19 cellular contexts compared by ENCODE assay signal in genomic region chr17:12422632-12423031, GRCh38.
DNase-seq lines count a peak whose midpoint lies in the region; ATAC-seq, FAIRE-seq and TF ChIP-seq lines count a peak whose summit lies in the region.
"Had no signal": no experiment of that assay in that cellular context is flagged by ENCODE, and none has a peak within 500 bp of the region (broad histone marks: within the 10 kb centered on the region; RNA-seq: fewer than 3 reads in every experiment).

No MANE protein-coding gene starts in this region.

- no peak for TF ChIP-seq CTCF in VCaP (conservative IDR thresholded peaks at IDR 0.05)
- no peak for TF ChIP-seq CTCF in kidney (IDR thresholded peaks at IDR 0.05; ENCODE audit: borderline replicate concordance, extremely low read depth, insufficient read depth)
- TF ChIP-seq CTCF in prostate gland (IDR thresholded peaks at IDR 0.05) = no peak

- H3K9me3 ChIP-seq in kidney (ENCODE audit: control insufficient read depth in 1 of 2, low read length in 2 of 2) (no peaks in the 10 kb centered on the region), prostate gland (no peaks in the 10 kb centered on the region)
- H3K9me3 ChIP-seq: ascending aorta had no signal

- H3K36me3 ChIP-seq in kidney (ENCODE audit: control insufficient read depth in 1 of 2, insufficient read depth in 2 of 2, low read length in 2 of 2) = no peaks in the 10 kb centered on the region
- no peaks in the 10 kb centered on the region for H3K36me3 ChIP-seq in prostate gland
- H3K36me3 ChIP-seq: ascending aorta had no signal

- intact Hi-C loops in kidney (cut with DNase I) = no loop called here
- intact Hi-C loops in prostate gland (cut with DNase I) = no loop called here
- intact Hi-C loops in activated T-helper 2 cell treated with anti-CD3 and anti-CD28 coated beads, Interferon-gamma antibody, Interleukin-2, Interleukin-4, amounts not matched to agents 10 μg/mL and 5 μg/mL and 100 μg/mL, durations not matched to agents 14 hours and 24 hours and 36 hours (cut with micrococcal nuclease) = no loop called here

- H3K27me3 Mint-ChIP-seq in activated T-helper 2 cell treated with anti-CD3 and anti-CD28 coated beads, Interferon-gamma antibody, Interleukin-2, Interleukin-4, amounts not matched to agents 10 μg/mL and 5 μg/mL and 100 μg/mL, durations not matched to agents 14 hours and 24 hours and 36 hours (ENCODE audit: low read depth) = no peaks in the 10 kb centered on the region
- H3K27me3 Mint-ChIP-seq in effector memory CD8-positive, alpha-beta T cell = no peaks in the 10 kb centered on the region

- no peaks in the 10 kb centered on the region for H3K27me3 ChIP-seq in prostate gland (replicated peaks; ENCODE audit: insufficient read depth)
- H3K27me3 ChIP-seq: ascending aorta, foreskin keratinocyte had no signal

- no peaks in the 10 kb centered on the region for H3K4me1 Mint-ChIP-seq in activated T-helper 2 cell treated with anti-CD3 and anti-CD28 coated beads, Interferon-gamma antibody, Interleukin-2, Interleukin-4, amounts not matched to agents 10 μg/mL and 5 μg/mL and 100 μg/mL, durations not matched to agents 14 hours and 24 hours and 36 hours (ENCODE audit: low read depth)
- H3K4me1 Mint-ChIP-seq in effector memory CD8-positive, alpha-beta T cell (ENCODE audit: low read depth in 2 of 2) = no peaks in the 10 kb centered on the region
- H3K4me1 Mint-ChIP-seq: CD8-positive, alpha-beta memory T cell; naive thymus-derived CD8-positive, alpha-beta T cell had no signal

- no peak overlapping the region for H3K4me3 Mint-ChIP-seq in activated T-helper 2 cell treated with anti-CD3 and anti-CD28 coated beads, Interferon-gamma antibody, Interleukin-2, Interleukin-4, amounts not matched to agents 10 μg/mL and 5 μg/mL and 100 μg/mL, durations not matched to agents 14 hours and 24 hours and 36 hours (ENCODE audit: low read depth)
- no peak overlapping the region for H3K4me3 Mint-ChIP-seq in effector memory CD8-positive, alpha-beta T cell
- H3K4me3 Mint-ChIP-seq: CD8-positive, alpha-beta memory T cell; naive thymus-derived CD8-positive, alpha-beta T cell had no signal

- no peak overlapping the region for H3K27ac Mint-ChIP-seq in activated T-helper 2 cell treated with anti-CD3 and anti-CD28 coated beads, Interferon-gamma antibody, Interleukin-2, Interleukin-4, amounts not matched to agents 10 μg/mL and 5 μg/mL and 100 μg/mL, durations not matched to agents 14 hours and 24 hours and 36 hours
- H3K27ac Mint-ChIP-seq in effector memory CD8-positive, alpha-beta T cell = no peak overlapping the region
- H3K27ac Mint-ChIP-seq: CD8-positive, alpha-beta memory T cell; naive thymus-derived CD8-positive, alpha-beta T cell had no signal

- H3K9me3 Mint-ChIP-seq in activated T-helper 2 cell treated with anti-CD3 and anti-CD28 coated beads, Interferon-gamma antibody, Interleukin-2, Interleukin-4, amounts not matched to agents 10 μg/mL and 5 μg/mL and 100 μg/mL, durations not matched to agents 14 hours and 24 hours and 36 hours = peaks cover 71% of the 10 kb centered on the region
- H3K9me3 Mint-ChIP-seq in effector memory CD8-positive, alpha-beta T cell = peaks cover 7 to 15% of the 10 kb centered on the region in 2 donors

- peak overlapping the region; percentile 84 for H3K27ac ChIP-seq in VCaP
- H3K27ac ChIP-seq in kidney (ENCODE audit: low read depth in 2 of 2, low read length in 2 of 2) = no peak overlapping the region
- no peak overlapping the region for H3K27ac ChIP-seq in prostate gland
- H3K27ac ChIP-seq: ascending aorta, foreskin keratinocyte had no signal

- H3K36me3 Mint-ChIP-seq in activated T-helper 2 cell treated with anti-CD3 and anti-CD28 coated beads, Interferon-gamma antibody, Interleukin-2, Interleukin-4, amounts not matched to agents 10 μg/mL and 5 μg/mL and 100 μg/mL, durations not matched to agents 14 hours and 24 hours and 36 hours (ENCODE audit: low read depth) = no peaks in the 10 kb centered on the region
- H3K36me3 Mint-ChIP-seq in effector memory CD8-positive, alpha-beta T cell (ENCODE audit: insufficient read depth) = no peaks in the 10 kb centered on the region
- H3K36me3 Mint-ChIP-seq: CD8-positive, alpha-beta memory T cell had no signal

- TF ChIP-seq POLR2A in GM12891 (IDR thresholded peaks at IDR 0.05; ENCODE audit: low read depth, low read length) (no peak), prostate gland (IDR thresholded peaks at IDR 0.05) (no peak)

- no peak for ATAC-seq in GM21367 (IDR thresholded peaks at IDR 0.05; ENCODE audit: unreplicated experiment)
- no peak for ATAC-seq in HG03571 (IDR thresholded peaks at IDR 0.05; ENCODE audit: unreplicated experiment)
- ATAC-seq in effector memory CD8-positive, alpha-beta T cell (replicated peaks) = no peak
- ATAC-seq: foreskin keratinocyte; naive thymus-derived CD8-positive, alpha-beta T cell had no signal

- no peaks in the 10 kb centered on the region for H3K4me1 ChIP-seq in kidney (ENCODE audit: control insufficient read depth in 1 of 2, insufficient read depth in 1 of 2, low read depth in 1 of 2, low read length in 2 of 2)
- H3K4me1 ChIP-seq in prostate gland (replicated peaks) = peaks cover 5% of the 10 kb centered on the region
- H3K4me1 ChIP-seq: ascending aorta, foreskin keratinocyte had no signal

- no peak overlapping the region for H3K9ac ChIP-seq in kidney (ENCODE audit: low read length in 2 of 2)

- no peak for DNase-seq in GM12891 (ENCODE audit: insufficient read length, low spot score)
- DNase-seq in kidney = peak; percentile 71
- DNase-seq in prostate gland (ENCODE audit: low spot score) = peak; percentile 58
- DNase-seq in activated T-helper 2 cell treated with anti-CD3 and anti-CD28 coated beads, Interferon-gamma antibody, Interleukin-2, Interleukin-4, amounts not matched to agents 10 μg/mL and 5 μg/mL and 100 μg/mL, durations not matched to agents 14 hours and 24 hours and 36 hours (ENCODE audit: low spot score) = no peak
- no peak for DNase-seq in effector memory CD8-positive, alpha-beta T cell
- DNase-seq: activated CD8-positive, alpha-beta memory T cell treated with anti-CD3 and anti-CD28 coated beads, Interleukin-2, amount 50 U/mL, for 4 hours; CD8-positive, alpha-beta memory T cell; foreskin keratinocyte; Karpas-422; naive thymus-derived CD8-positive, alpha-beta T cell; NCI-H1417; NCI-H226; T1000 had no signal

- peak; percentile 81 for FAIRE-seq in GM12891 (lab: Jason Lieb, UNC)
- FAIRE-seq in kidney (lab: Jason Lieb, UNC) = no peak
- FAIRE-seq: colon, endothelial cell of umbilical vein had no signal

- WGBS in prostate gland = 30% methylated on average over 13 of the region's 13 CpGs

- H3K4me3 ChIP-seq in kidney (ENCODE audit: low read length in 2 of 2) (no peak overlapping the region), prostate gland (no peak overlapping the region)
- H3K4me3 ChIP-seq: ascending aorta had no signal

TF ChIP-seq in GM12891, 5 proteins besides CTCF, POLR2A, EP300 and RAD21:
- TF ChIP-seq TAF1 (IDR thresholded peaks at IDR 0.05; ENCODE audit: low read depth, low read length) = no peak
- TF ChIP-seq POU2F2 (IDR thresholded peaks at IDR 0.05; ENCODE audit: low read depth, low read length) = no peak
- no peak for TF ChIP-seq PAX5 (IDR thresholded peaks at IDR 0.05; ENCODE audit: insufficient read depth, low read length, severe bottlenecking)
- no peak for TF ChIP-seq SPI1 (IDR thresholded peaks at IDR 0.05; ENCODE audit: low read depth, low read length)
- no peak for TF ChIP-seq POLR2AphosphoS5 (IDR thresholded peaks at IDR 0.05; ENCODE audit: low read depth, low read length)

Comparison
In these comparisons a context has a peak if more than half of its experiments do, and no peak if none do; other contexts are left out.
1. DNase-seq: peak in kidney (single experiment) and prostate gland (single experiment); none in GM12891 (single experiment), activated T-helper 2 cell treated with anti-CD3 and anti-CD28 coated beads, Interferon-gamma antibody, Interleukin-2, Interleukin-4, amounts not matched to agents 10 μg/mL and 5 μg/mL and 100 μg/mL, durations not matched to agents 14 hours and 24 hours and 36 hours (single experiment) and effector memory CD8-positive, alpha-beta T cell (0 of 3).